In genomic region chr11:12215192-12215591, GRCh38 we compare ENCODE assay signal across 11 cellular contexts.
DNase-seq lines count a peak whose midpoint lies in the region; TF ChIP-seq lines count a peak whose summit lies in the region.
"Had no signal": no experiment of that assay in that cellular context is flagged by ENCODE, and none has a peak within 500 bp of the region (broad histone marks: within the 10 kb centered on the region; RNA-seq: fewer than 3 reads in every experiment).

No MANE protein-coding gene starts in this region.

- intact Hi-C loops in activated T-helper 1 cell treated with anti-CD3 and anti-CD28 coated beads, Interleukin-12 subunit alpha, Interleukin-12 subunit beta, Interleukin-2, Interleukin-4 antibody, amounts not matched to agents 30 ng/mL and 10 ng/mL and 1 ng/mL, durations not matched to agents 14 hours and 24 hours and 36 hours (cut with micrococcal nuclease) = no loop called here
- intact Hi-C loops in esophagus squamous epithelium (cut with DNase I) = no loop called here
- intact Hi-C loops in prostate gland (cut with DNase I) = no loop called here

- no peak overlapping the region for H3K4me2 ChIP-seq in neural cell (ENCODE audit: low read length)
- H3K4me2 ChIP-seq: SK-N-SH had no signal

- no peaks in the 10 kb centered on the region for H4K20me1 ChIP-seq in neural cell (ENCODE audit: insufficient read depth)

- no peak for TF ChIP-seq POLR2A in esophagus squamous epithelium (IDR thresholded peaks at IDR 0.05)
- no peak for TF ChIP-seq POLR2A in prostate gland (IDR thresholded peaks at IDR 0.05)

- WGBS in esophagus squamous epithelium, 2 donors = 81 to 91% methylated on average over 7 to 8 of the region's 8 CpGs
- WGBS in prostate gland = 74% methylated on average over 8 of the region's 8 CpGs

- DNase-seq in DMS79 treated with DMSO at 0.1 percent for 48 hours (lab: John Stamatoyannopoulos, UW) (peak; percentile 92), NAMALWA (ENCODE audit: low spot score) (peak; percentile 2), esophagus squamous epithelium (lab: John Stamatoyannopoulos, UW) (no peak), dedifferentiated amniotic fluid mesenchymal stem cell (ENCODE audit: extremely low spot score) (no peak), prostate gland (ENCODE audit: low spot score) (no peak), SIG-M5 treated with dmso at 0.1 percent for 504 hours (lab: John Stamatoyannopoulos, UW; ENCODE audit: unreplicated experiment) (no peak)
- no peak for DNase-seq in activated T-helper 1 cell treated with anti-CD3 and anti-CD28 coated beads, Interleukin-12 subunit alpha, Interleukin-12 subunit beta, Interleukin-2, Interleukin-4 antibody, amounts not matched to agents 30 ng/mL and 10 ng/mL and 1 ng/mL, durations not matched to agents 14 hours and 24 hours and 36 hours (ENCODE audit: low spot score)
- DNase-seq: colonic mucosa, MG63, SK-N-SH had no signal

- peaks cover 66% of the 10 kb centered on the region for H3K4me1 Mint-ChIP-seq in activated T-helper 1 cell treated with anti-CD3 and anti-CD28 coated beads, Interleukin-12 subunit alpha, Interleukin-12 subunit beta, Interleukin-2, Interleukin-4 antibody, amounts not matched to agents 30 ng/mL and 10 ng/mL and 1 ng/mL, durations not matched to agents 14 hours and 24 hours and 36 hours (ENCODE audit: low read depth)

- peaks cover 88% of the 10 kb centered on the region for H3K36me3 Mint-ChIP-seq in activated T-helper 1 cell treated with anti-CD3 and anti-CD28 coated beads, Interleukin-12 subunit alpha, Interleukin-12 subunit beta, Interleukin-2, Interleukin-4 antibody, amounts not matched to agents 30 ng/mL and 10 ng/mL and 1 ng/mL, durations not matched to agents 14 hours and 24 hours and 36 hours (ENCODE audit: low read depth)

- H2AFZ ChIP-seq in neural cell (ENCODE audit: low read depth, low read length) = no peak overlapping the region

- H3K27ac ChIP-seq in neural cell (ENCODE audit: low read length) (peak overlapping the region; percentile 22), esophagus squamous epithelium (peak overlapping the region in 2 of 4 donors; percentile 45 to 49), prostate gland (no peak overlapping the region)
- H3K27ac ChIP-seq: colonic mucosa had no signal

- H3K4me1 ChIP-seq in esophagus squamous epithelium = peaks cover 0 to 23% (median 8%) of the 10 kb centered on the region in 3 donors
- H3K4me1 ChIP-seq in prostate gland (replicated peaks) = peaks cover 14% of the 10 kb centered on the region

- no peak for TF ChIP-seq RAD21 in neural cell (conservative IDR thresholded peaks at IDR 0.05)

- H3K9me3 ChIP-seq in neural cell (ENCODE audit: low read length) (no peaks in the 10 kb centered on the region), esophagus squamous epithelium (no peaks in the 10 kb centered on the region), prostate gland (no peaks in the 10 kb centered on the region)
- H3K9me3 ChIP-seq: colonic mucosa, MG63, SK-N-SH had no signal

- H3F3A ChIP-seq in neural cell (ENCODE audit: insufficient read depth, low read length, poor library complexity, severe bottlenecking) = no peaks in the 10 kb centered on the region

- TF ChIP-seq EP300 in neural cell (conservative IDR thresholded peaks at IDR 0.05; ENCODE audit: poor library complexity, severe bottlenecking) = peak; percentile 40

- H3K4me3 ChIP-seq in neural cell (ENCODE audit: low read length) = no peak overlapping the region
- H3K4me3 ChIP-seq in esophagus squamous epithelium = no peak overlapping the region
- no peak overlapping the region for H3K4me3 ChIP-seq in prostate gland
- H3K4me3 ChIP-seq: colonic mucosa, MG63 had no signal

- H3K36me3 ChIP-seq in neural cell (ENCODE audit: insufficient read depth, low read length) (no peaks in the 10 kb centered on the region), esophagus squamous epithelium (peaks cover 0 to 58% (median 0%) of the 10 kb centered on the region in 3 donors), prostate gland (no peaks in the 10 kb centered on the region)
- H3K36me3 ChIP-seq: colonic mucosa had no signal

- H3K4me3 Mint-ChIP-seq in activated T-helper 1 cell treated with anti-CD3 and anti-CD28 coated beads, Interleukin-12 subunit alpha, Interleukin-12 subunit beta, Interleukin-2, Interleukin-4 antibody, amounts not matched to agents 30 ng/mL and 10 ng/mL and 1 ng/mL, durations not matched to agents 14 hours and 24 hours and 36 hours = no peak overlapping the region

- H3K27me3 ChIP-seq in neural cell (ENCODE audit: insufficient read depth, low read depth, low read length) = no peaks in the 10 kb centered on the region
- H3K27me3 ChIP-seq in esophagus squamous epithelium = no peaks in the 10 kb centered on the region
- H3K27me3 ChIP-seq in prostate gland (replicated peaks; ENCODE audit: insufficient read depth) = no peaks in the 10 kb centered on the region
- H3K27me3 ChIP-seq: colonic mucosa, MG63 had no signal

- no peaks in the 10 kb centered on the region for H3K79me2 ChIP-seq in neural cell (replicated peaks; ENCODE audit: insufficient read depth, low read length)

- TF ChIP-seq CTCF in neural cell (IDR thresholded peaks at IDR 0.05; ENCODE audit: poor library complexity, severe bottlenecking) = no peak
- no peak for TF ChIP-seq CTCF in esophagus squamous epithelium (IDR thresholded peaks at IDR 0.05)
- TF ChIP-seq CTCF in prostate gland (IDR thresholded peaks at IDR 0.05) = no peak

- no peak overlapping the region for H3K9ac ChIP-seq in neural cell (ENCODE audit: low read length)
- H3K9ac ChIP-seq: SK-N-SH had no signal

- H3K9me2 ChIP-seq in neural cell (ENCODE audit: insufficient read depth, low read length) = no peaks in the 10 kb centered on the region
- H3K9me2 ChIP-seq: SK-N-SH had no signal

- H3K9me3 Mint-ChIP-seq in activated T-helper 1 cell treated with anti-CD3 and anti-CD28 coated beads, Interleukin-12 subunit alpha, Interleukin-12 subunit beta, Interleukin-2, Interleukin-4 antibody, amounts not matched to agents 30 ng/mL and 10 ng/mL and 1 ng/mL, durations not matched to agents 14 hours and 24 hours and 36 hours = no peaks in the 10 kb centered on the region

- H3K27ac Mint-ChIP-seq in activated T-helper 1 cell treated with anti-CD3 and anti-CD28 coated beads, Interleukin-12 subunit alpha, Interleukin-12 subunit beta, Interleukin-2, Interleukin-4 antibody, amounts not matched to agents 30 ng/mL and 10 ng/mL and 1 ng/mL, durations not matched to agents 14 hours and 24 hours and 36 hours = peak overlapping the region; percentile 20

- H3K27me3 Mint-ChIP-seq in activated T-helper 1 cell treated with anti-CD3 and anti-CD28 coated beads, Interleukin-12 subunit alpha, Interleukin-12 subunit beta, Interleukin-2, Interleukin-4 antibody, amounts not matched to agents 30 ng/mL and 10 ng/mL and 1 ng/mL, durations not matched to agents 14 hours and 24 hours and 36 hours (ENCODE audit: insufficient read depth) = no peaks in the 10 kb centered on the region

TF ChIP-seq in neural cell, 6 proteins besides CTCF, POLR2A, EP300 and RAD21:
- TF ChIP-seq MXI1 (conservative IDR thresholded peaks at IDR 0.05; ENCODE audit: poor library complexity, severe bottlenecking) (peak; percentile 36), TAF1 (IDR thresholded peaks at IDR 0.05; ENCODE audit: low read depth) (peak; percentile 22), EZH2 (IDR thresholded peaks at IDR 0.05; ENCODE audit: borderline replicate concordance, insufficient read depth, low read length, poor library complexity, severe bottlenecking) (no peak), POLR2AphosphoS5 (IDR thresholded peaks at IDR 0.05) (peak; percentile 31), SMC3 (conservative IDR thresholded peaks at IDR 0.05; ENCODE audit: poor library complexity) (no peak)
- TF ChIP-seq, protein P1, sequence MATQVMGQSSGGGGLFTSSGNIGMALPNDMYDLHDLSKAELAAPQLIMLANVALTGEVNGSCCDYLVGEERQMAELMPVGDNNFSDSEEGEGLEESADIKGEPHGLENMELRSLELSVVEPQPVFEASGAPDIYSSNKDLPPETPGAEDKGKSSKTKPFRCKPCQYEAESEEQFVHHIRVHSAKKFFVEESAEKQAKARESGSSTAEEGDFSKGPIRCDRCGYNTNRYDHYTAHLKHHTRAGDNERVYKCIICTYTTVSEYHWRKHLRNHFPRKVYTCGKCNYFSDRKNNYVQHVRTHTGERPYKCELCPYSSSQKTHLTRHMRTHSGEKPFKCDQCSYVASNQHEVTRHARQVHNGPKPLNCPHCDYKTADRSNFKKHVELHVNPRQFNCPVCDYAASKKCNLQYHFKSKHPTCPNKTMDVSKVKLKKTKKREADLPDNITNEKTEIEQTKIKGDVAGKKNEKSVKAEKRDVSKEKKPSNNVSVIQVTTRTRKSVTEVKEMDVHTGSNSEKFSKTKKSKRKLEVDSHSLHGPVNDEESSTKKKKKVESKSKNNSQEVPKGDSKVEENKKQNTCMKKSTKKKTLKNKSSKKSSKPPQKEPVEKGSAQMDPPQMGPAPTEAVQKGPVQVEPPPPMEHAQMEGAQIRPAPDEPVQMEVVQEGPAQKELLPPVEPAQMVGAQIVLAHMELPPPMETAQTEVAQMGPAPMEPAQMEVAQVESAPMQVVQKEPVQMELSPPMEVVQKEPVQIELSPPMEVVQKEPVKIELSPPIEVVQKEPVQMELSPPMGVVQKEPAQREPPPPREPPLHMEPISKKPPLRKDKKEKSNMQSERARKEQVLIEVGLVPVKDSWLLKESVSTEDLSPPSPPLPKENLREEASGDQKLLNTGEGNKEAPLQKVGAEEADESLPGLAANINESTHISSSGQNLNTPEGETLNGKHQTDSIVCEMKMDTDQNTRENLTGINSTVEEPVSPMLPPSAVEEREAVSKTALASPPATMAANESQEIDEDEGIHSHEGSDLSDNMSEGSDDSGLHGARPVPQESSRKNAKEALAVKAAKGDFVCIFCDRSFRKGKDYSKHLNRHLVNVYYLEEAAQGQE (IDR thresholded peaks at IDR 0.05; ENCODE audit: borderline replicate concordance) = no peak

Comparison
In these comparisons a context has a peak if more than half of its experiments do, and no peak if none do; other contexts are left out.
1. DNase-seq: peak in DMS79 treated with DMSO at 0.1 percent for 48 hours (single experiment) and NAMALWA (single experiment); none in activated T-helper 1 cell treated with anti-CD3 and anti-CD28 coated beads, Interleukin-12 subunit alpha, Interleukin-12 subunit beta, Interleukin-2, Interleukin-4 antibody, amounts not matched to agents 30 ng/mL and 10 ng/mL and 1 ng/mL, durations not matched to agents 14 hours and 24 hours and 36 hours (single experiment), esophagus squamous epithelium (single experiment), dedifferentiated amniotic fluid mesenchymal stem cell (single experiment), prostate gland (single experiment) and SIG-M5 treated with dmso at 0.1 percent for 504 hours (single experiment).